Comparison of ENCODE assay signal across 11 cellular contexts in genomic region chr17:60165976-60166375, GRCh38. TPM values are rescaled to one million over a fixed set of nuclear protein-coding genes. Genes with fewer than 3 reads are reported as not detected.
DNase-seq lines count a peak whose midpoint lies in the region; ATAC-seq and TF ChIP-seq lines count a peak whose summit lies in the region.
"Had no signal": no experiment of that assay in that cellular context is flagged by ENCODE, and none has a peak within 500 bp of the region (broad histone marks: within the 10 kb centered on the region; RNA-seq: fewer than 3 reads in every experiment).

No MANE protein-coding gene starts in this region.

- ATAC-seq in activated T-cell treated with anti-CD3 and anti-CD28 coated beads, Interleukin-2, amount 50 U/mL, for 4 hours = peak; percentile 52 to 65
- no peak for ATAC-seq in GM19463 (IDR thresholded peaks at IDR 0.05; ENCODE audit: unreplicated experiment)

- no peaks in the 10 kb centered on the region for H3K9me3 ChIP-seq in esophagus muscularis mucosa

- H3K4me1 ChIP-seq in esophagus muscularis mucosa = peaks cover 30 to 45% (median 36%) of the 10 kb centered on the region in 4 donors

- no peak for TF ChIP-seq EP300 in esophagus muscularis mucosa (IDR thresholded peaks at IDR 0.05)

- DNase-seq in activated T-cell treated with anti-CD3 and anti-CD28 coated beads, Interleukin-2, amount 50 U/mL, for 4 hours = no peak
- DNase-seq in activated T-cell treated with anti-CD3 and anti-CD28 coated beads for 4 hours (no peak), LHCN-M2 (ENCODE audit: low read depth) (peak; percentile 34), esophagus muscularis mucosa (ENCODE audit: extremely low spot score) (no peak), dorsolateral prefrontal cortex (no peak)
- DNase-seq in activated effector memory CD4-positive, alpha-beta T cell treated with anti-CD3 and anti-CD28 coated beads, Interleukin-2, amount 50 U/mL, for 16 hours = peak; percentile 72
- DNase-seq in stimulated activated CD8-positive, alpha-beta memory T cell treated with anti-CD3 and anti-CD28 coated beads, Interleukin-4, amount 100 ng/mL, for 48 hours = peak; percentile 37
- DNase-seq: NCI-H510A treated with DMSO at 0.1 percent for 48 hours, SW 1271 had no signal

- peaks cover 20% of the 10 kb centered on the region for H3K4me1 Mint-ChIP-seq in activated T-cell treated with anti-CD3 and anti-CD28 coated beads, Interleukin-2, amount 50 U/mL, for 4 hours (ENCODE audit: low read depth)

- peaks cover 0 to 35% (median 4%) of the 10 kb centered on the region in 4 donors for H3K27me3 ChIP-seq in esophagus muscularis mucosa
- H3K27me3 ChIP-seq in dorsolateral prefrontal cortex = no peaks in the 10 kb centered on the region

- no peak overlapping the region for H3K27ac ChIP-seq in esophagus muscularis mucosa (replicated peaks in 1 of 4)
- no peak overlapping the region for H3K27ac ChIP-seq in dorsolateral prefrontal cortex
- H3K27ac ChIP-seq: coronary artery had no signal

- WGBS in esophagus muscularis mucosa = 85% methylated on average over 5 of the region's 5 CpGs

- no peaks in the 10 kb centered on the region for H3K36me3 Mint-ChIP-seq in activated T-cell treated with anti-CD3 and anti-CD28 coated beads, Interleukin-2, amount 50 U/mL, for 4 hours (ENCODE audit: insufficient read depth)

- intact Hi-C loops in esophagus muscularis mucosa (cut with DNase I) (no loop called here), dorsolateral prefrontal cortex (cut with DNase I) (no loop called here)

- peaks cover 3% of the 10 kb centered on the region for H3K27me3 Mint-ChIP-seq in activated T-cell treated with anti-CD3 and anti-CD28 coated beads, Interleukin-2, amount 50 U/mL, for 4 hours (ENCODE audit: low read depth)

- no peaks in the 10 kb centered on the region for H3K36me3 ChIP-seq in esophagus muscularis mucosa

- H3K4me3 ChIP-seq in esophagus muscularis mucosa (no peak overlapping the region), dorsolateral prefrontal cortex (no peak overlapping the region)
- H3K4me3 ChIP-seq: coronary artery had no signal

- no peak overlapping the region for H3K4me3 Mint-ChIP-seq in activated T-cell treated with anti-CD3 and anti-CD28 coated beads, Interleukin-2, amount 50 U/mL, for 4 hours

- TF ChIP-seq CTCF in esophagus muscularis mucosa (IDR thresholded peaks at IDR 0.05) (no peak), dorsolateral prefrontal cortex (IDR thresholded peaks at IDR 0.05 in 54 of 56, conservative IDR thresholded peaks at IDR 0.05 in 2 of 56; ENCODE audit: low read depth in 1 of 56, partially characterized antibody in 56 of 56) (no peak)

- H3K9me3 Mint-ChIP-seq in activated T-cell treated with anti-CD3 and anti-CD28 coated beads, Interleukin-2, amount 50 U/mL, for 4 hours = no peaks in the 10 kb centered on the region

- TF ChIP-seq POLR2A in esophagus muscularis mucosa (IDR thresholded peaks at IDR 0.05; ENCODE audit: low read depth) = no peak

RNA-seq across cellular contexts. Expression of gene CA4, which starts 16.2 kb away (rescaled TPM):
- not detected for total RNA-seq in activated T-cell treated with anti-CD3 and anti-CD28 coated beads, Interleukin-2, amount 50 U/mL, for 4 hours
- total RNA-seq in LHCN-M2 (2014; rRNA removed) = not detected in 2 replicates
- polyA plus RNA-seq in LHCN-M2 (2012) = not detected
- total RNA-seq in esophagus muscularis mucosa = 1 to 10 TPM; 2.1 to 8.3 (median 4.3) TPM
- 10 to 100 TPM in 117 of 120 experiments, 1 to 10 TPM in 3; 2.1 to 56.7 (median 22.2) TPM for total RNA-seq in dorsolateral prefrontal cortex

Comparison
In these comparisons a context has a peak if more than half of its experiments do, and no peak if none do; other contexts are left out.
1. DNase-seq: peak in LHCN-M2 (single experiment), activated effector memory CD4-positive, alpha-beta T cell treated with anti-CD3 and anti-CD28 coated beads, Interleukin-2, amount 50 U/mL, for 16 hours (single experiment) and stimulated activated CD8-positive, alpha-beta memory T cell treated with anti-CD3 and anti-CD28 coated beads, Interleukin-4, amount 100 ng/mL, for 48 hours (single experiment); none in activated T-cell treated with anti-CD3 and anti-CD28 coated beads, Interleukin-2, amount 50 U/mL, for 4 hours (single experiment), activated T-cell treated with anti-CD3 and anti-CD28 coated beads for 4 hours (single experiment), esophagus muscularis mucosa (single experiment) and dorsolateral prefrontal cortex (0 of 10).